In the genomic region with DNA sequence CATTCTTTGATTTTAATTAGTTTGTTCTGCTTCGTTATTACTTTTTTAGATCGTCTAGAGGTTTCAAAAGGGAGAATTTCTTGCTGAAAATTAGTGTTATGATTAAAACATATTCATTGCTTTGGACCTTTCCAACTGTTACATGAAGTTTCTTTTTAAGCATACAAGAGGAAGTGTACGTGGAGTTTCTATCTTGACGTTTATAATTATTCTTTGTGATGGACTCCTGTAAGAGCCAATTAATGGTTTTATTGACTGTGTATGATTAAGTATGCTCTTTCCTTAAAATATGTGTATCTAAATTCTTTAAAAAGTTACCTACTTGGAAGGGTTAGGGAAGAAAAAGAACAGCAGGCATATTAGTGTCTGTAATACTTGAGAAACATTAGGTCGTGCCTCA, we compare ENCODE assay signal across 10 cellular contexts. TPM values are rescaled to one million over a fixed set of nuclear protein-coding genes. Genes with fewer than 3 reads are reported as not detected.
DNase-seq lines count a peak whose midpoint lies in the region; ATAC-seq and TF ChIP-seq lines count a peak whose summit lies in the region.
"Had no signal": no experiment of that assay in that cellular context is flagged by ENCODE, and none has a peak within 500 bp of the region (broad histone marks: within the 10 kb centered on the region; RNA-seq: fewer than 3 reads in every experiment).

No MANE protein-coding gene starts in this region.

- TF ChIP-seq POLR2A in right lobe of liver (IDR thresholded peaks at IDR 0.05): no peak

- CTCF ChIA-PET in activated CD4-positive, alpha-beta memory T cell treated with anti-CD3 and anti-CD28 coated beads for 36 hours (lab: Charles Lee): interaction anchor here (1.3 kb wide), 1 partner anchor 94 kb away, joined by 3 read pairs; no protein-coding TSS in a partner anchor

- no peaks in the 10 kb centered on the region for H3K36me3 ChIP-seq in right lobe of liver
- peaks cover 0 to 3% (median 0%) of the 10 kb centered on the region in 5 donors for H3K36me3 ChIP-seq in subcutaneous abdominal adipose tissue (ENCODE audit: control insufficient read depth in 5 of 5, insufficient read depth in 5 of 5, low read length in 5 of 5)

- peak overlapping the region; percentile 95 to 98 (median 96) for H3K27ac ChIP-seq in right lobe of liver
- H3K27ac ChIP-seq in subcutaneous abdominal adipose tissue (ENCODE audit: low read depth, low read length): peak overlapping the region; percentile 98

- H3K4me3 Mint-ChIP-seq in activated naive CD8-positive, alpha-beta T cell treated with anti-CD3 and anti-CD28 coated beads, Interleukin-2, amount 50 U/mL, for 24 hours: no peak overlapping the region
- no peak overlapping the region for H3K4me3 Mint-ChIP-seq in activated CD4-positive, alpha-beta memory T cell treated with anti-CD3 and anti-CD28 coated beads for 36 hours

- TF ChIP-seq CTCF in right lobe of liver (IDR thresholded peaks at IDR 0.05): no peak

- H3K27me3 ChIP-seq in right lobe of liver: no peaks in the 10 kb centered on the region
- no peaks in the 10 kb centered on the region for H3K27me3 ChIP-seq in subcutaneous abdominal adipose tissue (ENCODE audit: control insufficient read depth in 5 of 5, insufficient read depth in 4 of 5, low read length in 5 of 5)

- H3K9me3 ChIP-seq in right lobe of liver (no peaks in the 10 kb centered on the region), subcutaneous abdominal adipose tissue (ENCODE audit: control insufficient read depth in 5 of 5, low read length in 5 of 5) (no peaks in the 10 kb centered on the region)

- no peaks in the 10 kb centered on the region for H3K27me3 Mint-ChIP-seq in activated naive CD8-positive, alpha-beta T cell treated with anti-CD3 and anti-CD28 coated beads, Interleukin-2, amount 50 U/mL, for 24 hours
- H3K27me3 Mint-ChIP-seq in activated CD4-positive, alpha-beta memory T cell treated with anti-CD3 and anti-CD28 coated beads for 36 hours: no peaks in the 10 kb centered on the region

- peaks cover 65% of the 10 kb centered on the region for H3K4me1 Mint-ChIP-seq in activated naive CD8-positive, alpha-beta T cell treated with anti-CD3 and anti-CD28 coated beads, Interleukin-2, amount 50 U/mL, for 24 hours
- peaks cover 48% of the 10 kb centered on the region for H3K4me1 Mint-ChIP-seq in activated CD4-positive, alpha-beta memory T cell treated with anti-CD3 and anti-CD28 coated beads for 36 hours (ENCODE audit: low read depth)

- H3K36me3 Mint-ChIP-seq in activated naive CD8-positive, alpha-beta T cell treated with anti-CD3 and anti-CD28 coated beads, Interleukin-2, amount 50 U/mL, for 24 hours (ENCODE audit: low read depth): peaks cover 33% of the 10 kb centered on the region
- peaks cover 8% of the 10 kb centered on the region for H3K36me3 Mint-ChIP-seq in activated CD4-positive, alpha-beta memory T cell treated with anti-CD3 and anti-CD28 coated beads for 36 hours

- ATAC-seq in activated naive CD8-positive, alpha-beta T cell treated with anti-CD3 and anti-CD28 coated beads, Interleukin-2, amount 50 U/mL, for 24 hours: no peak
- ATAC-seq in right lobe of liver: no peak

- H3K4me3 ChIP-seq in right lobe of liver: peak overlapping the region in 1 of 3 donors; percentile 2
- H3K4me3 ChIP-seq in subcutaneous abdominal adipose tissue (ENCODE audit: low read depth in 1 of 5, low read length in 5 of 5): peak overlapping the region in 3 of 5 donors; percentile 67 to 74 (median 74)

- POLR2A ChIA-PET in activated CD4-positive, alpha-beta memory T cell treated with anti-CD3 and anti-CD28 coated beads for 36 hours (lab: Charles Lee): no interaction called here

- H3K9me3 Mint-ChIP-seq in activated naive CD8-positive, alpha-beta T cell treated with anti-CD3 and anti-CD28 coated beads, Interleukin-2, amount 50 U/mL, for 24 hours: no peaks in the 10 kb centered on the region
- no peaks in the 10 kb centered on the region for H3K9me3 Mint-ChIP-seq in activated CD4-positive, alpha-beta memory T cell treated with anti-CD3 and anti-CD28 coated beads for 36 hours

- DNase-seq in NOMO-1 treated with DMSO at 0.1 percent for 48 hours (lab: John Stamatoyannopoulos, UW; ENCODE audit: unreplicated experiment) (peak; percentile 43), NOMO-1 treated with dmso at 0.1 percent for 144 hours (lab: John Stamatoyannopoulos, UW; ENCODE audit: unreplicated experiment) (no peak), right lobe of liver (no peak), LoVo (ENCODE audit: low spot score) (no peak), NCI-H1694 treated with DMSO at 0.1 percent for 48 hours (lab: John Stamatoyannopoulos, UW) (no peak)
- no peak for DNase-seq in activated naive CD8-positive, alpha-beta T cell treated with anti-CD3 and anti-CD28 coated beads, Interleukin-2, amount 50 U/mL, for 24 hours
- DNase-seq in activated CD4-positive, alpha-beta memory T cell treated with anti-CD3 and anti-CD28 coated beads for 36 hours: no peak
- DNase-seq: 8988T; activated effector memory CD4-positive, alpha-beta T cell treated with anti-CD3 and anti-CD28 coated beads, Interleukin-2, amount 50 U/mL, for 16 hours had no signal

- peak overlapping the region; percentile 53 for H3K27ac Mint-ChIP-seq in activated naive CD8-positive, alpha-beta T cell treated with anti-CD3 and anti-CD28 coated beads, Interleukin-2, amount 50 U/mL, for 24 hours
- H3K27ac Mint-ChIP-seq in activated CD4-positive, alpha-beta memory T cell treated with anti-CD3 and anti-CD28 coated beads for 36 hours: no peak overlapping the region

- WGBS in right lobe of liver (ENCODE audit: insufficient coverage, low coverage, low lambda C conversion rate, missing lambda C conversion rate): 14% methylated on average over 5 of the region's 5 CpGs

- H3K9ac ChIP-seq in subcutaneous abdominal adipose tissue (ENCODE audit: low read length in 5 of 5): peak overlapping the region in 2 of 5 donors; percentile 2 to 40

- H3K4me1 ChIP-seq in right lobe of liver (peaks cover 0 to 46% (median 11%) of the 10 kb centered on the region in 4 donors), subcutaneous abdominal adipose tissue (ENCODE audit: control insufficient read depth in 5 of 5, insufficient read depth in 5 of 5, low read length in 5 of 5) (peaks cover 4 to 44% (median 40%) of the 10 kb centered on the region in 5 donors)

- intact Hi-C loops in right lobe of liver (cut with DNase I): no loop called here
- intact Hi-C loops in activated CD4-positive, alpha-beta memory T cell treated with anti-CD3 and anti-CD28 coated beads for 36 hours (cut with micrococcal nuclease): no loop called here

RNA-seq across cellular contexts. Expression of gene SPEN, which starts 37.8 kb away (rescaled TPM):
- total RNA-seq in right lobe of liver: 10 to 100 TPM; 13.5 to 33.7 (median 23.2) TPM
- total RNA-seq in activated CD4-positive, alpha-beta memory T cell treated with anti-CD3 and anti-CD28 coated beads for 36 hours: 10 to 100 TPM; 37.0 to 41.9 TPM
